In genomic region chr22:20531154-20531403, GRCh38 we compare ENCODE assay signal across 12 cellular contexts. TPM values are rescaled to one million over a fixed set of nuclear protein-coding genes. Genes with fewer than 3 reads are reported as not detected.
DNase-seq lines count a peak whose midpoint lies in the region; ATAC-seq and TF ChIP-seq lines count a peak whose summit lies in the region.
"Had no signal": no experiment of that assay in that cellular context is flagged by ENCODE, and none has a peak within 500 bp of the region (broad histone marks: within the 10 kb centered on the region; RNA-seq: fewer than 3 reads in every experiment).

No MANE protein-coding gene starts in this region.

- H3K27me3 ChIP-seq in heart left ventricle (no peaks in the 10 kb centered on the region), dorsolateral prefrontal cortex (no peaks in the 10 kb centered on the region), uterus (no peaks in the 10 kb centered on the region)

- H3K36me3 Mint-ChIP-seq in nephron (ENCODE audit: low read depth): peaks cover 34% of the 10 kb centered on the region

- peak overlapping the region; percentile 1 to 90 (median 78) for H3K27ac ChIP-seq in heart left ventricle
- peak overlapping the region in 58 of 59 donors; percentile 34 to 91 (median 82) for H3K27ac ChIP-seq in dorsolateral prefrontal cortex
- peak overlapping the region; percentile 69 to 84 for H3K27ac ChIP-seq in uterus

- H3K9me3 Mint-ChIP-seq in nephron: no peaks in the 10 kb centered on the region
- H3K9me3 Mint-ChIP-seq: activated naive CD4-positive, alpha-beta T cell treated with anti-CD3 and anti-CD28 coated beads for 36 hours had no signal

- intact Hi-C loops in heart left ventricle (cut with DNase I): loop anchor here in 1 of 10 donors (2.0 kb wide), 1 partner anchor 22 kb away; no protein-coding TSS in a partner anchor
- intact Hi-C loops in cardiac septum (cut with DNase I): no loop called here
- intact Hi-C loops in dorsolateral prefrontal cortex (cut with DNase I): no loop called here
- intact Hi-C loops in uterus (cut with DNase I; ENCODE audit: low total_unique reads): no loop called here

- TF ChIP-seq POLR2A in heart left ventricle (IDR thresholded peaks at IDR 0.05) (no peak), uterus (IDR thresholded peaks at IDR 0.05) (no peak)

- H3K27me3 Mint-ChIP-seq in nephron (ENCODE audit: low read depth): no peaks in the 10 kb centered on the region

- no peak for DNase-seq in heart left ventricle
- DNase-seq in cardiac septum (ENCODE audit: low spot score): no peak
- no peak for DNase-seq in dorsolateral prefrontal cortex
- DNase-seq in uterus: no peak
- DNase-seq in NCI-H1417 (lab: John Stamatoyannopoulos, UW): no peak
- DNase-seq: activated CD4-positive, CD25-positive, alpha-beta regulatory T cell treated with anti-CD3 and anti-CD28 coated beads, Interleukin-2, amount 50 U/mL, for 72 hours; activated naive CD4-positive, alpha-beta T cell treated with anti-CD3 and anti-CD28 coated beads for 36 hours; erythroblast; stimulated activated naive CD4-positive, alpha-beta T cell treated with Interleukin-2 at 50 U/mL for 16 hours had no signal

- H3K4me3 ChIP-seq in heart left ventricle: no peak overlapping the region
- peak overlapping the region in 1 of 59 donors; percentile 4 for H3K4me3 ChIP-seq in dorsolateral prefrontal cortex
- no peak overlapping the region for H3K4me3 ChIP-seq in uterus

- TF ChIP-seq CTCF in heart left ventricle (IDR thresholded peaks at IDR 0.05) (no peak), dorsolateral prefrontal cortex (IDR thresholded peaks at IDR 0.05 in 54 of 56, conservative IDR thresholded peaks at IDR 0.05 in 2 of 56; ENCODE audit: low read depth in 1 of 56, partially characterized antibody in 56 of 56) (no peak), nephron (IDR thresholded peaks at IDR 0.05; ENCODE audit: unreplicated experiment in 3 of 3) (no peak), uterus (IDR thresholded peaks at IDR 0.05) (no peak)

- ATAC-seq in heart left ventricle (no peak), esophagus mucosa (no peak), GM18498 (IDR thresholded peaks at IDR 0.05; ENCODE audit: unreplicated experiment) (no peak)

- peaks cover 17 to 78% (median 64%) of the 10 kb centered on the region in 12 donors for H3K4me1 ChIP-seq in heart left ventricle
- peaks cover 5 to 30% of the 10 kb centered on the region in 2 donors for H3K4me1 ChIP-seq in uterus

- H3K36me3 ChIP-seq in heart left ventricle (peaks cover 0 to 48% (median 12%) of the 10 kb centered on the region in 9 donors), uterus (no peaks in the 10 kb centered on the region)

- H3K4me1 Mint-ChIP-seq in nephron: peaks cover 54% of the 10 kb centered on the region

- H3K9me3 ChIP-seq in heart left ventricle (no peaks in the 10 kb centered on the region), uterus (no peaks in the 10 kb centered on the region)

- 18 to 28% (median 23%) methylated on average over 1 of the region's 1 CpG for WGBS in heart left ventricle, 4 donors

- no peak overlapping the region for H3K4me3 Mint-ChIP-seq in nephron
- H3K4me3 Mint-ChIP-seq: activated naive CD4-positive, alpha-beta T cell treated with anti-CD3 and anti-CD28 coated beads for 36 hours had no signal

- peak overlapping the region; percentile 71 to 93 (median 87) for H3K27ac Mint-ChIP-seq in nephron
- H3K27ac Mint-ChIP-seq: activated naive CD4-positive, alpha-beta T cell treated with anti-CD3 and anti-CD28 coated beads for 36 hours had no signal

RNA-seq across cellular contexts. Expression of gene MED15, which starts 23.7 kb away (rescaled TPM):
- total RNA-seq in heart left ventricle (10 to 100 TPM; 27.9 to 78.3 (median 43.0) TPM), cardiac septum (43.9 TPM), dorsolateral prefrontal cortex (100 to 1,000 TPM in 79 of 120 experiments, 10 to 100 TPM in 41; 83.5 to 133 (median 106) TPM), uterus (100 to 1,000 TPM in 1 of 4 donors, 10 to 100 TPM in 3; 16.5 to 110 (median 38.6) TPM), esophagus mucosa (51.7 TPM)
- polyA plus RNA-seq in heart left ventricle: 10 to 100 TPM; 29.1 to 42.6 TPM

RNA-seq across cellular contexts. Expression of gene KLHL22, which starts 35.5 kb away (rescaled TPM):
- total RNA-seq in heart left ventricle (10 to 100 TPM; 10.2 to 23.6 (median 17.1) TPM), cardiac septum (16.8 TPM), dorsolateral prefrontal cortex (10 to 100 TPM; 37.2 to 75.3 (median 54.7) TPM), uterus (10 to 100 TPM; 14.1 to 73.8 (median 42.7) TPM), esophagus mucosa (5.0 TPM)
- 10 to 100 TPM; 11.3 to 14.3 TPM for polyA plus RNA-seq in heart left ventricle
